In the genomic region with DNA sequence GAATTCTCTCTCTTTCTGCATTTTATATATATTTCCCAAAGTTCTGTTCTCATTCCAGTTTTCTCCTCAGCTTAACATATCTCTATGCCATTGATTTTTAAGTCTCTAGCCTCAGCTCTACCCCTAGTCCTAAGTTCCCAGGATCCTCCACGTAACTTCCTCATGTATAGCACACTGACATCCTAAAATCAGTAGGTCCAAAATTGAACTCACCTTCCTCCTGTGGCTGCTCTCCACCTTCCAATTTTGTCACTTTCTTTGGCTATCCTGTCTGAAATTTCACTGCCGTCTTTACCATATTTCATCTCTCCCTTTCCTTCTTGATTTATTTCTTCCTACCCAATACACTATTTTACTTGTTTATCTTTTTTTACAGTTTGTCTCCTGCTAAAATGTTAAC, we compare ENCODE assay signal across 16 cellular contexts. TPM values are rescaled to one million over a fixed set of nuclear protein-coding genes. Genes with fewer than 3 reads are reported as not detected.
DNase-seq lines count a peak whose midpoint lies in the region; ATAC-seq and TF ChIP-seq lines count a peak whose summit lies in the region.
"Had no signal": no experiment of that assay in that cellular context is flagged by ENCODE, and none has a peak within 500 bp of the region (broad histone marks: within the 10 kb centered on the region; RNA-seq: fewer than 3 reads in every experiment).

No MANE protein-coding gene starts in this region.

- H3K4me3 ChIP-seq in effector memory CD4-positive, alpha-beta T cell (ENCODE audit: insufficient read depth, low read depth, low read length, poor library complexity, severe bottlenecking) = peak overlapping the region; percentile 49
- H3K4me3 ChIP-seq in transverse colon = peak overlapping the region in 2 of 4 donors; percentile 2 to 28
- H3K4me3 ChIP-seq: adrenal gland, testis had no signal

- DNase-seq in activated T-cell treated with anti-CD3 and anti-CD28 coated beads, Interleukin-2, amount 50 U/mL, for 4 hours = no peak
- DNase-seq in activated T-cell treated with anti-CD3 and anti-CD28 coated beads, Interleukin-2, amount 50 U/mL, for 48 hours = no peak
- DNase-seq in NAMALWA (ENCODE audit: low spot score) = peak; percentile 57
- DNase-seq in effector memory CD4-positive, alpha-beta T cell = no peak
- no peak for DNase-seq in transverse colon
- DNase-seq in EL = no peak
- DNase-seq in osteocyte (ENCODE audit: extremely low spot score, unreplicated experiment) = no peak
- no peak for DNase-seq in superior temporal gyrus (ENCODE audit: extremely low spot score)
- DNase-seq: adrenal gland, DMS 273 treated with DMSO at 0.1 percent for 48 hours, erythroblast, IMR-90, left ventricle myocardium superior, NCI-H524, testis had no signal

- peaks cover 11% of the 10 kb centered on the region for H3K9me3 Mint-ChIP-seq in activated T-cell treated with anti-CD3 and anti-CD28 coated beads, Interleukin-2, amount 50 U/mL, for 4 hours
- peaks cover 8% of the 10 kb centered on the region for H3K9me3 Mint-ChIP-seq in osteocyte (ENCODE audit: unreplicated experiment)

- intact Hi-C loops in transverse colon (cut with DNase I; ENCODE audit: low total_unique reads) = no loop called here

- H3K27ac ChIP-seq in effector memory CD4-positive, alpha-beta T cell (ENCODE audit: insufficient read depth, low read length, poor library complexity, severe bottlenecking) = peak overlapping the region; percentile 69
- H3K27ac ChIP-seq in transverse colon = peak overlapping the region; percentile 21 to 62 (median 48)
- H3K27ac ChIP-seq: adrenal gland, testis had no signal

- no peak for ATAC-seq in activated T-cell treated with anti-CD3 and anti-CD28 coated beads, Interleukin-2, amount 50 U/mL, for 4 hours
- ATAC-seq: left ventricle myocardium superior had no signal

- H3K27ac Mint-ChIP-seq in osteocyte (ENCODE audit: unreplicated experiment) = no peak overlapping the region

- peaks cover 75% of the 10 kb centered on the region for H3K4me1 Mint-ChIP-seq in activated T-cell treated with anti-CD3 and anti-CD28 coated beads, Interleukin-2, amount 50 U/mL, for 4 hours (ENCODE audit: low read depth)
- peaks cover 9% of the 10 kb centered on the region for H3K4me1 Mint-ChIP-seq in osteocyte (ENCODE audit: unreplicated experiment)

- H3K4me1 ChIP-seq in effector memory CD4-positive, alpha-beta T cell (ENCODE audit: control insufficient read depth, insufficient read depth, low read length, poor library complexity, severe bottlenecking) = peaks cover 24% of the 10 kb centered on the region
- peaks cover 0 to 13% (median 0%) of the 10 kb centered on the region in 4 donors for H3K4me1 ChIP-seq in transverse colon
- H3K4me1 ChIP-seq: testis had no signal

- peak overlapping the region; percentile 87 for H3K4me3 Mint-ChIP-seq in activated T-cell treated with anti-CD3 and anti-CD28 coated beads, Interleukin-2, amount 50 U/mL, for 4 hours
- H3K4me3 Mint-ChIP-seq in osteocyte (ENCODE audit: unreplicated experiment) = no peak overlapping the region

- H3K27me3 Mint-ChIP-seq in activated T-cell treated with anti-CD3 and anti-CD28 coated beads, Interleukin-2, amount 50 U/mL, for 4 hours (ENCODE audit: low read depth) = no peaks in the 10 kb centered on the region
- no peaks in the 10 kb centered on the region for H3K27me3 Mint-ChIP-seq in osteocyte (ENCODE audit: unreplicated experiment)

- TF ChIP-seq CTCF in transverse colon (IDR thresholded peaks at IDR 0.05) (no peak), osteocyte (IDR thresholded peaks at IDR 0.05) (no peak)

- no peaks in the 10 kb centered on the region for H3K9me3 ChIP-seq in effector memory CD4-positive, alpha-beta T cell (ENCODE audit: control insufficient read depth, low read length)
- no peaks in the 10 kb centered on the region for H3K9me3 ChIP-seq in transverse colon
- H3K9me3 ChIP-seq: adrenal gland, testis had no signal

- in situ Hi-C loops in transverse colon (cut with MboI; ENCODE audit: low pct_ligation_motif_present in 1 of 4, low pct_unique_long_range_greater_than_20kb in 1 of 4, low sequenced_read_pairs in 3 of 4) = no loop called here

- H3K27me3 ChIP-seq in effector memory CD4-positive, alpha-beta T cell (replicated peaks; ENCODE audit: control insufficient read depth, insufficient read depth, low read length, poor library complexity, severe bottlenecking) = no peaks in the 10 kb centered on the region
- H3K27me3 ChIP-seq in transverse colon = no peaks in the 10 kb centered on the region
- H3K27me3 ChIP-seq: adrenal gland, testis had no signal

- H3K36me3 ChIP-seq in effector memory CD4-positive, alpha-beta T cell (ENCODE audit: control insufficient read depth, insufficient read depth, low read length) = no peaks in the 10 kb centered on the region
- no peaks in the 10 kb centered on the region for H3K36me3 ChIP-seq in transverse colon
- H3K36me3 ChIP-seq: adrenal gland had no signal

- no peak for TF ChIP-seq POLR2A in transverse colon (IDR thresholded peaks at IDR 0.05)

- WGBS in transverse colon (ENCODE audit: low coverage in 1 of 2), 2 donors = 61 to 75% methylated on average over 2 of the region's 2 CpGs

- TF ChIP-seq EP300 in transverse colon (IDR thresholded peaks at IDR 0.05; ENCODE audit: low read depth) = no peak

- peaks cover 20% of the 10 kb centered on the region for H3K36me3 Mint-ChIP-seq in activated T-cell treated with anti-CD3 and anti-CD28 coated beads, Interleukin-2, amount 50 U/mL, for 4 hours (ENCODE audit: insufficient read depth)
- H3K36me3 Mint-ChIP-seq in osteocyte (ENCODE audit: unreplicated experiment) = no peaks in the 10 kb centered on the region

RNA-seq across cellular contexts. Expression of a gene that starts 1.5 kb away (rescaled TPM):
- 10 to 100 TPM; 19.4 to 26.6 (median 19.6) TPM for total RNA-seq in activated T-cell treated with anti-CD3 and anti-CD28 coated beads, Interleukin-2, amount 50 U/mL, for 4 hours
- total RNA-seq in transverse colon = 1 to 10 TPM in 2 of 4 donors, under 1 TPM in 1, not detected in 1; 0.60 to 6.7 (median 2.3) TPM
- total RNA-seq in osteocyte = not detected in 2 replicates
- total RNA-seq: IMR-90, RPMI7951 had no signal

RNA-seq across cellular contexts. Expression of a gene that starts 57.7 kb away (rescaled TPM):
- total RNA-seq in activated T-cell treated with anti-CD3 and anti-CD28 coated beads, Interleukin-2, amount 50 U/mL, for 4 hours = 10 to 100 TPM in 1 of 3 donors, 1 to 10 TPM in 2; 7.0 to 14.7 (median 7.7) TPM
- 1 to 10 TPM; 1.4 to 8.6 (median 5.8) TPM for total RNA-seq in transverse colon
- total RNA-seq in osteocyte = not detected in 2 replicates
- total RNA-seq: IMR-90, RPMI7951 had no signal
